Comparison of ENCODE assay signal across 17 cellular contexts in the genomic region with DNA sequence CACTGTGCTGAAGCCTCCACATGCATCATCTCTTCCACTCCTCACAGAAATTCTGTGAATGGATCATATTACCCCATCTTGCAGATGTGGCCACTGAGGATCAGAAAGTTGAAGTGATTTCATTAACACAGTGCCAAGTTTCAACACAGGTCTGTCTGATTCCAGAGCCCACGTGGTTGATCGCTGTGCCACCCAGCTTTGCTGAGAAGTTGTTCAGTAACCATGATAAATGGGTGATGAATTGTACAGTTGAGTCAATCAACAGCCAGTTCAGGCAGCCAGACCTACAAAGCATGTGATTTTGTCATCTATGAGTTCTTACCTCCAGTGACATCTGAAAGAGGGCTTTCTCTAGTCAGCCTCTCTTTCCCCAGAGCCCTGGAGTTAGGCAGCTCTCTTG.
"Had no signal": no experiment of that assay in that cellular context is flagged by ENCODE, and none has a peak within 500 bp of the region (broad histone marks: within the 10 kb centered on the region; RNA-seq: fewer than 3 reads in every experiment).

No MANE protein-coding gene starts in this region.

- ATAC-seq: naive thymus-derived CD4-positive, alpha-beta T cell had no signal

- H3K9me3 ChIP-seq: colonic mucosa, right atrium auricular region, stomach, thoracic aorta, transverse colon had no signal

- H3K4me1 ChIP-seq: colonic mucosa, right atrium auricular region, stomach had no signal

- DNase-seq: colonic mucosa; dermis blood vessel endothelial cell; erythroblast; foreskin melanocyte; head of caudate nucleus; naive thymus-derived CD4-positive, alpha-beta T cell; nephron progenitor cell; posterior cingulate gyrus; small intestine; stimulated activated CD4-positive, alpha-beta T cell treated with anti-CD3 and anti-CD28 coated beads, Interleukin-12 subunit alpha, Interleukin-12 subunit beta, amount 100 ng/mL, for 4 hours; stimulated activated naive CD4-positive, alpha-beta T cell; stomach; substantia nigra; transverse colon had no signal

- H3K4me3 ChIP-seq: colonic mucosa, hepatocyte, right atrium auricular region, stomach, thoracic aorta, transverse colon had no signal

- H3K27ac ChIP-seq: colonic mucosa, hepatocyte, right atrium auricular region, stomach, thoracic aorta, transverse colon had no signal

- H3K36me3 ChIP-seq: colonic mucosa, right atrium auricular region, stomach, thoracic aorta, transverse colon had no signal

- H3K27me3 ChIP-seq: colonic mucosa, hepatocyte, right atrium auricular region, stomach, transverse colon had no signal

- FAIRE-seq: small intestine had no signal
